ENCODE assay signal across 19 cellular contexts in the genomic region with DNA sequence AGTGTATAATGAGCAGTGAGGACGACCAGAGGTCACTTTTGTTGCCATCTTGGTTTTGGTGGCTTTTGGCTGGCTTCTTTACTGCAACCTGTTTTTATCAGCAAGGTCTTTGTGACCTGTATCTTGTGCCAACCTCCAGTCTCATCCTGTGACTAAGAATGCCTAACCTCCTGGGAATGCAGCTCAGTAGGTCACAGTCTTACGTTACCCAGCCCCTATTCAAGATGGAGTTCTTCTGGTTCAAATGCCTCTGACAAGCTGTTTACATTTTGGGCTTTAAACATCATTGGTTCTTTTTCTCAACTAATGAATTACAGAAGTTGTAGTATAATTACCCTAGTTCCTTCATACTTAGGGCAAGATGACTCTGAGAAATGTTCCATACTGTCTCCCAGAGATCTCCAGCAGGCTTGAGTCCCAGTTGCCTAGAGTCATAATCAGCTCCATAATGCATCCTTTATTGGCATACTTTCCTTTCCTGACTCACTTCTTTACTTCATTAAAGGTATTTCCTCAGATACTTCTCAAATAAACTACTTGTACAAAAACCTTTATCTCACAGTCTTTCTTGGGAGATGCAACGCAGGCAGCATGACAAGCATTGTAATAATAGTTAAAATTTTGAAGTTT.
DNase-seq lines count a peak whose midpoint lies in the region; TF ChIP-seq lines count a peak whose summit lies in the region.
"Had no signal": no experiment of that assay in that cellular context is flagged by ENCODE, and none has a peak within 500 bp of the region (broad histone marks: within the 10 kb centered on the region; RNA-seq: fewer than 3 reads in every experiment).

No MANE protein-coding gene starts in this region.

- CTCF ChIA-PET in activated CD4-positive, alpha-beta memory T cell treated with anti-CD3 and anti-CD28 coated beads for 36 hours (lab: Charles Lee) = no interaction called here

- H4K20me1 ChIP-seq in hepatocyte (ENCODE audit: insufficient read depth, poor library complexity, severe bottlenecking) = peaks cover 13% of the 10 kb centered on the region

- 52% methylated on average over 3 of the region's 3 CpGs for WGBS in hepatocyte (ENCODE audit: low lambda C conversion rate, missing lambda C conversion rate)

- no peaks in the 10 kb centered on the region for H3K36me3 ChIP-seq in hepatocyte (replicated peaks; ENCODE audit: insufficient read depth, low read depth)

- H3K27me3 Mint-ChIP-seq in activated CD4-positive, alpha-beta memory T cell treated with anti-CD3 and anti-CD28 coated beads for 36 hours = no peaks in the 10 kb centered on the region
- H3K27me3 Mint-ChIP-seq in T-helper 2 cell treated with Interferon-gamma antibody and Interleukin-4, amounts not matched to agents 5 μg/mL and 100 μg/mL, for 36 hours (ENCODE audit: low read depth) = no peaks in the 10 kb centered on the region
- H3K27me3 Mint-ChIP-seq: activated CD8-positive, alpha-beta memory T cell treated with anti-CD3 and anti-CD28 coated beads, Interleukin-2, amount 10 ng/mL, durations not matched to agents 7 days and 5 days had no signal

- H3K27ac Mint-ChIP-seq in activated CD4-positive, alpha-beta memory T cell treated with anti-CD3 and anti-CD28 coated beads for 36 hours = no peak overlapping the region
- no peak overlapping the region for H3K27ac Mint-ChIP-seq in T-helper 2 cell treated with Interferon-gamma antibody and Interleukin-4, amounts not matched to agents 5 μg/mL and 100 μg/mL, for 36 hours
- H3K27ac Mint-ChIP-seq: activated CD8-positive, alpha-beta memory T cell treated with anti-CD3 and anti-CD28 coated beads, Interleukin-2, amount 10 ng/mL, durations not matched to agents 7 days and 5 days had no signal

- no peaks in the 10 kb centered on the region for H3K27me3 ChIP-seq in hepatocyte
- H3K27me3 ChIP-seq: testis had no signal

- TF ChIP-seq CTCF in hepatocyte (IDR thresholded peaks at IDR 0.05; ENCODE audit: poor library complexity) = no peak

- no peaks in the 10 kb centered on the region for H3K9me2 ChIP-seq in hepatocyte (replicated peaks; ENCODE audit: insufficient read depth)

- H3K79me2 ChIP-seq in hepatocyte = peaks cover 74% of the 10 kb centered on the region

- H3K4me1 Mint-ChIP-seq in activated CD4-positive, alpha-beta memory T cell treated with anti-CD3 and anti-CD28 coated beads for 36 hours (ENCODE audit: low read depth) = peaks cover 46% of the 10 kb centered on the region
- H3K4me1 Mint-ChIP-seq in T-helper 2 cell treated with Interferon-gamma antibody and Interleukin-4, amounts not matched to agents 5 μg/mL and 100 μg/mL, for 36 hours (ENCODE audit: low read depth) = peaks cover 8% of the 10 kb centered on the region

- no peak overlapping the region for H3K4me2 ChIP-seq in hepatocyte

- H3K27ac ChIP-seq in hepatocyte = no peak overlapping the region
- H3K27ac ChIP-seq: RWPE1, skin epidermis, testis had no signal

- H3K4me3 Mint-ChIP-seq in activated CD4-positive, alpha-beta memory T cell treated with anti-CD3 and anti-CD28 coated beads for 36 hours = no peak overlapping the region
- no peak overlapping the region for H3K4me3 Mint-ChIP-seq in T-helper 2 cell treated with Interferon-gamma antibody and Interleukin-4, amounts not matched to agents 5 μg/mL and 100 μg/mL, for 36 hours
- H3K4me3 Mint-ChIP-seq: activated CD8-positive, alpha-beta memory T cell treated with anti-CD3 and anti-CD28 coated beads, Interleukin-2, amount 10 ng/mL, durations not matched to agents 7 days and 5 days had no signal

- POLR2A ChIA-PET in activated CD4-positive, alpha-beta memory T cell treated with anti-CD3 and anti-CD28 coated beads for 36 hours (lab: Charles Lee) = no interaction called here

- intact Hi-C loops in activated CD4-positive, alpha-beta memory T cell treated with anti-CD3 and anti-CD28 coated beads for 36 hours (cut with micrococcal nuclease) = no loop called here

- peak; percentile 5 for DNase-seq in AG20443 (ENCODE audit: low spot score)
- DNase-seq in HT1080 (ENCODE audit: low read depth) = peak; percentile 34
- DNase-seq in amniotic epithelial cell (ENCODE audit: low read depth) = peak; percentile 9
- peak; percentile 58 for DNase-seq in islet precursor cell
- DNase-seq in GM19238 (ENCODE audit: insufficient read length, low spot score) = no peak
- DNase-seq in hepatocyte (ENCODE audit: low spot score) = no peak
- DNase-seq in activated CD4-positive, alpha-beta memory T cell treated with anti-CD3 and anti-CD28 coated beads for 36 hours = no peak
- no peak for DNase-seq in T-helper 2 cell treated with Interferon-gamma antibody and Interleukin-4, amounts not matched to agents 5 μg/mL and 100 μg/mL, for 36 hours (ENCODE audit: low spot score)
- DNase-seq: activated CD8-positive, alpha-beta memory T cell treated with anti-CD3 and anti-CD28 coated beads, Interleukin-2, amount 10 ng/mL, durations not matched to agents 7 days and 5 days; activated effector memory CD4-positive, alpha-beta T cell treated with Interleukin-2 at 50 U/mL for 16 hours; aorta; cortex of kidney; kidney glomerular epithelial cell; NCI-H1092 treated with DMSO at 0.1 percent for 48 hours; occipital lobe; T-helper 2 cell; testis had no signal

- H3K9me3 Mint-ChIP-seq in activated CD4-positive, alpha-beta memory T cell treated with anti-CD3 and anti-CD28 coated beads for 36 hours = peaks cover 11% of the 10 kb centered on the region
- H3K9me3 Mint-ChIP-seq in T-helper 2 cell treated with Interferon-gamma antibody and Interleukin-4, amounts not matched to agents 5 μg/mL and 100 μg/mL, for 36 hours = peaks cover 4% of the 10 kb centered on the region

- no peaks in the 10 kb centered on the region for H3K4me1 ChIP-seq in hepatocyte (ENCODE audit: insufficient read depth)
- H3K4me1 ChIP-seq: testis had no signal

- no peaks in the 10 kb centered on the region for H3K9me3 ChIP-seq in hepatocyte (ENCODE audit: low read depth)
- H3K9me3 ChIP-seq: testis had no signal

- no peak overlapping the region for H2AFZ ChIP-seq in hepatocyte

- peaks cover 14% of the 10 kb centered on the region for H3K36me3 Mint-ChIP-seq in activated CD4-positive, alpha-beta memory T cell treated with anti-CD3 and anti-CD28 coated beads for 36 hours
- H3K36me3 Mint-ChIP-seq in T-helper 2 cell treated with Interferon-gamma antibody and Interleukin-4, amounts not matched to agents 5 μg/mL and 100 μg/mL, for 36 hours (ENCODE audit: low read depth) = peaks cover 15% of the 10 kb centered on the region

- H3K4me3 ChIP-seq in hepatocyte = no peak overlapping the region
- H3K4me3 ChIP-seq: skin epidermis, testis had no signal

Comparison
In these comparisons a context has a peak if more than half of its experiments do, and no peak if none do; other contexts are left out.
1. DNase-seq: peak in AG20443 (single experiment), HT1080 (single experiment), amniotic epithelial cell (single experiment) and islet precursor cell (single experiment); none in GM19238 (single experiment), hepatocyte (single experiment), activated CD4-positive, alpha-beta memory T cell treated with anti-CD3 and anti-CD28 coated beads for 36 hours (single experiment) and T-helper 2 cell treated with Interferon-gamma antibody and Interleukin-4, amounts not matched to agents 5 μg/mL and 100 μg/mL, for 36 hours (single experiment).